Comparison of ENCODE assay signal across 8 cellular contexts in the genomic region with DNA sequence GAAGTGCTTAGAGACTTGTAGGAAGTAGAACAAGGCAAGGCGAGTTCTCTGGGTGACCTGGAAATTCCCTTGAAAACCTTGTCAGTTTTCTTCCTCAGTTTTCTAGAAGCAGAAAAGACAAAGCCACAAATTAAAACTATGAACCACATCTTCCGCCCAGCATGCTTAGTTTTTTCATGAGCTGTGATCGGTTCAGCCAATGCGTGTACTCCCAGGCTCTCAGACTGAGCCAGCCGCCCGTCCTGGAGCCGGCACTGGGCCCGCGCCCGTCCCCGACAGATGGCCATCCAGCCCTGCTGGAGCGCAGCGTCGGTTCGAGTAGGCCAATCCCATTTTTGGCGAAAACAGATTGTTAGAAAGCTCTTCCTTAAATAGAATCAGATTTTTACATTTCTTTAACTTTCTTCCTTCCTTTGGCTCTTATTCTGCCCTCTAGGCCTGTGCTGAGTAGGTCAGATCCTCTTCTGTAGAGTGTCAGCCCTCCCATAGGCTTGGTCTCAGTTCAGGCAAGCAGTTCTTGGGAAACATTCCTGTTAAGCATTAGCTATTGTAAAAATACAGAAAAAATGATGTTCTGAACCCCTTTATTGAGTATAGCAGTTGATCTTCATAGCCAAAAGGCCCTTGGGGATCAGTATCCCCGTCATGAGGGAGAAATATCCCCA.
DNase-seq lines count a peak whose midpoint lies in the region; ATAC-seq and TF ChIP-seq lines count a peak whose summit lies in the region.

No MANE protein-coding gene starts in this region.

- no peaks in the 10 kb centered on the region for H3K36me3 ChIP-seq in naive thymus-derived CD4-positive, alpha-beta T cell (ENCODE audit: control insufficient read depth in 2 of 3, insufficient read depth in 3 of 3, low read length in 3 of 3)

- ATAC-seq in CD4-positive, alpha-beta T cell (ENCODE audit: poor library complexity) = peak; percentile 44
- peak; percentile 47 for ATAC-seq in activated naive CD8-positive, alpha-beta T cell treated with anti-CD3 and anti-CD28 coated beads, Interleukin-2, amount 10 ng/mL, durations not matched to agents 7 days and 5 days (ENCODE audit: low read depth)
- peak; percentile 63 for ATAC-seq in naive thymus-derived CD4-positive, alpha-beta T cell
- no peak for ATAC-seq in left cardiac atrium

- H3K36me3 Mint-ChIP-seq in CD4-positive, alpha-beta T cell (ENCODE audit: low read depth) = peaks cover 73% of the 10 kb centered on the region
- H3K36me3 Mint-ChIP-seq in activated naive CD8-positive, alpha-beta T cell treated with anti-CD3 and anti-CD28 coated beads, Interleukin-2, amount 10 ng/mL, durations not matched to agents 7 days and 5 days = peaks cover 28% of the 10 kb centered on the region
- H3K36me3 Mint-ChIP-seq in naive thymus-derived CD4-positive, alpha-beta T cell = peaks cover 5 to 39% (median 31%) of the 10 kb centered on the region in 5 donors

- H3K27me3 ChIP-seq in CD4-positive, alpha-beta T cell (ENCODE audit: control insufficient read depth, insufficient read depth, low read length) = no peaks in the 10 kb centered on the region
- H3K27me3 ChIP-seq in naive thymus-derived CD4-positive, alpha-beta T cell (ENCODE audit: control insufficient read depth in 2 of 2, insufficient read depth in 2 of 2, low read length in 2 of 2) = no peaks in the 10 kb centered on the region

- CTCF ChIA-PET in CD4-positive, alpha-beta T cell (lab: Charles Lee) = interaction anchor here (0.9 to 1.9 kb wide), 6 partner anchors 19 to 228 kb away, joined by 3 to 5 read pairs (median 4); no protein-coding TSS in a partner anchor
- CTCF ChIA-PET in naive thymus-derived CD4-positive, alpha-beta T cell (lab: Charles Lee) = interaction anchor here (0.7 to 1.5 kb wide), 2 partner anchors 74 to 76 kb away, joined by 4 to 5 read pairs; no protein-coding TSS in a partner anchor

- H3K27ac Mint-ChIP-seq in CD4-positive, alpha-beta T cell = peak overlapping the region; percentile 97
- peak overlapping the region; percentile 96 for H3K27ac Mint-ChIP-seq in activated naive CD8-positive, alpha-beta T cell treated with anti-CD3 and anti-CD28 coated beads, Interleukin-2, amount 10 ng/mL, durations not matched to agents 7 days and 5 days
- H3K27ac Mint-ChIP-seq in naive thymus-derived CD4-positive, alpha-beta T cell = peak overlapping the region; percentile 85 to 98 (median 94)

- POLR2A ChIA-PET in CD4-positive, alpha-beta T cell (lab: Charles Lee) = interaction anchor here (0.6 to 3.6 kb wide), 21 partner anchors 8 to 282 kb away, joined by 3 to 30 read pairs (median 4); no protein-coding TSS in a partner anchor
- POLR2A ChIA-PET in activated naive CD8-positive, alpha-beta T cell treated with anti-CD3 and anti-CD28 coated beads, Interleukin-2, amount 10 ng/mL, durations not matched to agents 7 days and 5 days (lab: Charles Lee) = interaction anchor here (0.7 to 2.5 kb wide), 9 partner anchors 9 to 1855 kb away, joined by 3 to 10 read pairs (median 3); no protein-coding TSS in a partner anchor
- POLR2A ChIA-PET in naive thymus-derived CD4-positive, alpha-beta T cell (lab: Charles Lee) = interaction anchor here (0.7 to 1.6 kb wide), 10 partner anchors 10 to 238 kb away, joined by 3 to 5 read pairs (median 4); no protein-coding TSS in a partner anchor

- peak overlapping the region; percentile 25 for H3K4me3 ChIP-seq in naive thymus-derived CD4-positive, alpha-beta T cell (ENCODE audit: low read length)

- intact Hi-C loops in CD4-positive, alpha-beta T cell (cut with DNase I, micrococcal nuclease) = loop anchor here (2.0 to 5.0 kb wide), 7 partner anchors 35 to 230 kb away; no protein-coding TSS in a partner anchor
- intact Hi-C loops in naive thymus-derived CD4-positive, alpha-beta T cell (cut with micrococcal nuclease) = loop anchor here (2.0 to 5.0 kb wide), 7 partner anchors 14 to 238 kb away; no protein-coding TSS in a partner anchor
- intact Hi-C loops in left cardiac atrium (cut with DNase I) = no loop called here

- H3K9me3 ChIP-seq in CD4-positive, alpha-beta T cell (ENCODE audit: control insufficient read depth, low read length) = no peaks in the 10 kb centered on the region
- H3K9me3 ChIP-seq in naive thymus-derived CD4-positive, alpha-beta T cell (ENCODE audit: control insufficient read depth in 2 of 3, low read length in 3 of 3) = no peaks in the 10 kb centered on the region

- no peaks in the 10 kb centered on the region for H3K9me3 Mint-ChIP-seq in CD4-positive, alpha-beta T cell
- H3K9me3 Mint-ChIP-seq in activated naive CD8-positive, alpha-beta T cell treated with anti-CD3 and anti-CD28 coated beads, Interleukin-2, amount 10 ng/mL, durations not matched to agents 7 days and 5 days = no peaks in the 10 kb centered on the region
- peaks cover 0 to 4% (median 0%) of the 10 kb centered on the region in 11 donors for H3K9me3 Mint-ChIP-seq in naive thymus-derived CD4-positive, alpha-beta T cell

- peaks cover 94% of the 10 kb centered on the region for H3K4me1 Mint-ChIP-seq in CD4-positive, alpha-beta T cell (ENCODE audit: low read depth)
- peaks cover 64% of the 10 kb centered on the region for H3K4me1 Mint-ChIP-seq in activated naive CD8-positive, alpha-beta T cell treated with anti-CD3 and anti-CD28 coated beads, Interleukin-2, amount 10 ng/mL, durations not matched to agents 7 days and 5 days
- peaks cover 47 to 94% (median 90%) of the 10 kb centered on the region in 7 donors for H3K4me1 Mint-ChIP-seq in naive thymus-derived CD4-positive, alpha-beta T cell

- peak overlapping the region; percentile 87 for H3K4me3 Mint-ChIP-seq in CD4-positive, alpha-beta T cell
- peak overlapping the region; percentile 65 for H3K4me3 Mint-ChIP-seq in activated naive CD8-positive, alpha-beta T cell treated with anti-CD3 and anti-CD28 coated beads, Interleukin-2, amount 10 ng/mL, durations not matched to agents 7 days and 5 days
- peak overlapping the region; percentile 73 to 91 (median 82) for H3K4me3 Mint-ChIP-seq in naive thymus-derived CD4-positive, alpha-beta T cell

- no peak for TF ChIP-seq CTCF in CD4-positive, alpha-beta T cell (IDR thresholded peaks at IDR 0.05)

- peaks cover 62 to 72% of the 10 kb centered on the region in 2 donors for H3K4me1 ChIP-seq in naive thymus-derived CD4-positive, alpha-beta T cell (ENCODE audit: control insufficient read depth in 2 of 2, insufficient read depth in 2 of 2, low read length in 2 of 2)

- peak in 1 of 10 experiments; percentile 39 for DNase-seq in CD4-positive, alpha-beta T cell
- DNase-seq in T-helper 1 cell (peak in 4 of 5 donors; percentile 33 to 45 (median 40)), left cardiac atrium (no peak), SIG-M5 (lab: John Stamatoyannopoulos, UW) (no peak), NCI-H510A (lab: John Stamatoyannopoulos, UW) (no peak), DMS153 (lab: John Stamatoyannopoulos, UW) (no peak)
- DNase-seq in activated naive CD8-positive, alpha-beta T cell treated with anti-CD3 and anti-CD28 coated beads, Interleukin-2, amount 10 ng/mL, durations not matched to agents 7 days and 5 days = peak; percentile 52
- DNase-seq in naive thymus-derived CD4-positive, alpha-beta T cell = peak in 7 of 9 donors; percentile 11 to 47 (median 25)

- no peaks in the 10 kb centered on the region for H3K27me3 Mint-ChIP-seq in CD4-positive, alpha-beta T cell
- no peaks in the 10 kb centered on the region for H3K27me3 Mint-ChIP-seq in activated naive CD8-positive, alpha-beta T cell treated with anti-CD3 and anti-CD28 coated beads, Interleukin-2, amount 10 ng/mL, durations not matched to agents 7 days and 5 days
- H3K27me3 Mint-ChIP-seq in naive thymus-derived CD4-positive, alpha-beta T cell = no peaks in the 10 kb centered on the region

- peak overlapping the region; percentile 82 for H3K27ac ChIP-seq in CD4-positive, alpha-beta T cell (ENCODE audit: low read depth, low read length)
- peak overlapping the region; percentile 66 for H3K27ac ChIP-seq in naive thymus-derived CD4-positive, alpha-beta T cell (ENCODE audit: low read depth, low read length)

Comparison
In these comparisons a context has a peak if more than half of its experiments do, and no peak if none do; other contexts are left out.
1. ATAC-seq: peak in CD4-positive, alpha-beta T cell (single experiment), activated naive CD8-positive, alpha-beta T cell treated with anti-CD3 and anti-CD28 coated beads, Interleukin-2, amount 10 ng/mL, durations not matched to agents 7 days and 5 days (single experiment) and naive thymus-derived CD4-positive, alpha-beta T cell (single experiment); none in left cardiac atrium (0 of 2).
2. DNase-seq: peak in T-helper 1 cell (4 of 5), activated naive CD8-positive, alpha-beta T cell treated with anti-CD3 and anti-CD28 coated beads, Interleukin-2, amount 10 ng/mL, durations not matched to agents 7 days and 5 days (single experiment) and naive thymus-derived CD4-positive, alpha-beta T cell (7 of 9); none in left cardiac atrium (single experiment), SIG-M5 (single experiment), NCI-H510A (single experiment) and DMS153 (single experiment).
3. intact Hi-C loops: an anchor here in CD4-positive, alpha-beta T cell (2.0 to 5.0 kb wide) and naive thymus-derived CD4-positive, alpha-beta T cell (2.0 to 5.0 kb wide); none called in left cardiac atrium.
4. Peak in every context shown above with its lines, with median percentiles within 50 percentile points of each other: H3K27ac Mint-ChIP-seq and H3K4me3 Mint-ChIP-seq.